ENCODE assay signal across 15 cellular contexts in the genomic region with DNA sequence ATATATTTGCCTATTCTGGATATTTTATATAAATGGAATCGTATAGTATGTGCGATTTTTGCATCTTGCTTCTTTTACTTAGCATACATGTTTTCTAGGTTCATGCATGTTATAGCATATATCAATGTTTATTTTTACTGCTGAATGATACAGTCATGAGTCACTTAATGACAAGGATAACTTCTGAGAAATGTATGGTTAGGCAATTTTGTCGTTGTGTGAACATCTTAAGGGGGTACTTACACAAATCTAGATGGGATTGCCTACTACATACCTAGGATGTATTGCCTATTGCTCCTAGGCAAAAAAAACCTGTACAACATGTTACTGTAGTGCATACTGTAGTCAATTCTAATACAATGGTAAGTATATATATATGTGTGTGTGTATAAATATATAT. TPM values are rescaled to one million over a fixed set of nuclear protein-coding genes. Genes with fewer than 3 reads are reported as not detected.
DNase-seq lines count a peak whose midpoint lies in the region; ATAC-seq, FAIRE-seq and TF ChIP-seq lines count a peak whose summit lies in the region.
"Had no signal": no experiment of that assay in that cellular context is flagged by ENCODE, and none has a peak within 500 bp of the region (broad histone marks: within the 10 kb centered on the region; RNA-seq: fewer than 3 reads in every experiment).

No MANE protein-coding gene starts in this region.

- no TSS peak for BruUV-seq in endothelial cell of umbilical vein (replicated peaks; lab: Mats Ljungman, UMichigan)
- BruUV-seq in OCI-LY7 (replicated peaks; lab: Mats Ljungman, UMichigan): no TSS peak

- H2AFZ ChIP-seq in endothelial cell of umbilical vein (ENCODE audit: low read depth, low read length): no peak overlapping the region
- no peak overlapping the region for H2AFZ ChIP-seq in OCI-LY7 (ENCODE audit: low read length)

- WGBS in psoas muscle, 3 donors: 78 to 84% (median 80%) methylated on average over 3 of the region's 3 CpGs
- 48 to 57% methylated on average over 3 of the region's 3 CpGs for WGBS in lower leg skin, 2 donors

- no peak for FAIRE-seq in endothelial cell of umbilical vein (lab: Jason Lieb, UNC)
- FAIRE-seq: endometrium had no signal

- H3K9me1 ChIP-seq in endothelial cell of umbilical vein (replicated peaks; ENCODE audit: control insufficient read depth, extremely low read depth, insufficient read depth, low read length): no peaks in the 10 kb centered on the region

- H3K27me3 ChIP-seq in endothelial cell of umbilical vein (ENCODE audit: control insufficient read depth in 2 of 2, insufficient read depth in 2 of 2, low read length in 2 of 2) (no peaks in the 10 kb centered on the region), psoas muscle (ENCODE audit: insufficient read depth in 3 of 3, low read length in 2 of 3) (no peaks in the 10 kb centered on the region)
- H3K27me3 ChIP-seq: right atrium auricular region had no signal

- H3K36me3 ChIP-seq in endothelial cell of umbilical vein (ENCODE audit: control insufficient read depth in 2 of 2, extremely low read depth in 1 of 2, insufficient read depth in 2 of 2, low read length in 2 of 2) (no peaks in the 10 kb centered on the region), psoas muscle (ENCODE audit: insufficient read depth in 1 of 2, low read depth in 1 of 2) (no peaks in the 10 kb centered on the region), OCI-LY7 (ENCODE audit: insufficient read depth, low read length) (peaks cover 7% of the 10 kb centered on the region)
- H3K36me3 ChIP-seq: right atrium auricular region had no signal

- H3K4me3 ChIP-seq in endothelial cell of umbilical vein (replicated peaks in 1 of 3; ENCODE audit: insufficient read depth in 1 of 3, low read depth in 1 of 3, low read length in 3 of 3) (no peak overlapping the region), psoas muscle (no peak overlapping the region), lower leg skin (ENCODE audit: low read depth, poor library complexity, severe bottlenecking) (no peak overlapping the region), OCI-LY7 (ENCODE audit: low read depth, low read length, poor library complexity, severe bottlenecking) (no peak overlapping the region)
- H3K4me3 ChIP-seq: right atrium auricular region had no signal

- ATAC-seq in psoas muscle: peak in 3 of 4 donors; percentile 57 to 78 (median 65)
- ATAC-seq: HCT116 had no signal

- H3K4me2 ChIP-seq in endothelial cell of umbilical vein (ENCODE audit: insufficient read depth, low read length) (peak overlapping the region; percentile 10), OCI-LY7 (ENCODE audit: low read length) (no peak overlapping the region)

- no peak for DNase-seq in T-helper 1 cell
- peak; percentile 54 for DNase-seq in NCI-H226
- DNase-seq in endothelial cell of umbilical vein (ENCODE audit: low read depth, low spot score): peak; percentile 39
- no peak for DNase-seq in psoas muscle
- DNase-seq in lower leg skin (ENCODE audit: low spot score in 2 of 2): no peak
- no peak for DNase-seq in effector CD8-positive, alpha-beta T cell (lab: John Stamatoyannopoulos, UW)
- DNase-seq in OCI-LY7 (ENCODE audit: low spot score): no peak
- DNase-seq: NCI-H2107, T-helper 9 cell had no signal

- peaks cover 13% of the 10 kb centered on the region for H4K20me1 ChIP-seq in endothelial cell of umbilical vein (replicated peaks; ENCODE audit: control insufficient read depth, extremely low read depth, insufficient read depth, low read length)
- peaks cover 62% of the 10 kb centered on the region for H4K20me1 ChIP-seq in OCI-LY7 (ENCODE audit: insufficient read depth, low read length)

- H3K36me3 Mint-ChIP-seq in T-helper 1 cell treated with Interleukin-12 subunit alpha and Interleukin-12 subunit beta and Interleukin-4 antibody, amounts not matched to agents 30 μg/mL and 1 μg/mL, for 36 hours (ENCODE audit: low read depth): peaks cover 25% of the 10 kb centered on the region

- H3K4me1 ChIP-seq in endothelial cell of umbilical vein (ENCODE audit: control insufficient read depth, extremely low read depth, insufficient read depth, low read length) (peaks cover 19% of the 10 kb centered on the region), psoas muscle (peaks cover 94% of the 10 kb centered on the region), OCI-LY7 (ENCODE audit: insufficient read depth, low read length, poor library complexity, severe bottlenecking) (peaks cover 22% of the 10 kb centered on the region)

- H3K9me3 ChIP-seq in endothelial cell of umbilical vein (replicated peaks; ENCODE audit: control insufficient read depth, insufficient read depth, low read length) (no peaks in the 10 kb centered on the region), psoas muscle (no peaks in the 10 kb centered on the region), OCI-LY7 (ENCODE audit: low read length) (no peaks in the 10 kb centered on the region)
- H3K9me3 ChIP-seq: right atrium auricular region had no signal

- H3K9me3 Mint-ChIP-seq in T-helper 1 cell treated with Interleukin-12 subunit alpha and Interleukin-12 subunit beta and Interleukin-4 antibody, amounts not matched to agents 30 μg/mL and 1 μg/mL, for 36 hours: no peaks in the 10 kb centered on the region
- H3K9me3 Mint-ChIP-seq: IgD-negative memory B cell had no signal

- CTCF ChIA-PET in endothelial cell of umbilical vein (lab: Charles Lee): interaction anchor here (1.8 to 2.3 kb wide), 2 partner anchors 9 kb away, joined by 6 read pairs; a partner anchor contains a TSS
- CTCF ChIA-PET in OCI-LY7 (lab: Charles Lee; ENCODE audit: unreplicated experiment): no interaction called here

- no peaks in the 10 kb centered on the region for H3K9me2 ChIP-seq in OCI-LY7 (ENCODE audit: insufficient read depth, low read length)

- no peak overlapping the region for H3K27ac Mint-ChIP-seq in T-helper 1 cell treated with Interleukin-12 subunit alpha and Interleukin-12 subunit beta and Interleukin-4 antibody, amounts not matched to agents 30 μg/mL and 1 μg/mL, for 36 hours
- H3K27ac Mint-ChIP-seq: IgD-negative memory B cell had no signal

- peak overlapping the region; percentile 30 for H3K4me3 Mint-ChIP-seq in T-helper 1 cell treated with Interleukin-12 subunit alpha and Interleukin-12 subunit beta and Interleukin-4 antibody, amounts not matched to agents 30 μg/mL and 1 μg/mL, for 36 hours

- no peak overlapping the region for H3K9ac ChIP-seq in endothelial cell of umbilical vein (replicated peaks; ENCODE audit: extremely low read depth, insufficient read depth, low read length)

- H3K27me3 Mint-ChIP-seq in T-helper 1 cell treated with Interleukin-12 subunit alpha and Interleukin-12 subunit beta and Interleukin-4 antibody, amounts not matched to agents 30 μg/mL and 1 μg/mL, for 36 hours (ENCODE audit: low read depth): no peaks in the 10 kb centered on the region
- H3K27me3 Mint-ChIP-seq: IgD-negative memory B cell had no signal

- dilution Hi-C loops in endothelial cell of umbilical vein (cut with MboI; ENCODE audit: extremely low pct_ligation_motif_present, low sequenced_read_pairs): no loop called here

- H3K27ac ChIP-seq in endothelial cell of umbilical vein (ENCODE audit: insufficient read depth, low read depth, low read length): no peak overlapping the region
- H3K27ac ChIP-seq in psoas muscle: no peak overlapping the region
- H3K27ac ChIP-seq in OCI-LY7 (ENCODE audit: low read depth, low read length, poor library complexity, severe bottlenecking): no peak overlapping the region
- H3K27ac ChIP-seq: 22Rv1, right atrium auricular region had no signal

- intact Hi-C loops in endothelial cell of umbilical vein (cut with micrococcal nuclease) (no loop called here), psoas muscle (cut with DNase I) (loop anchor here (10.0 kb wide), 2 partner anchors 46 to 106 kb away; no protein-coding TSS in a partner anchor), lower leg skin (cut with DNase I; ENCODE audit: low total_unique reads) (no loop called here), OCI-LY7 (cut with micrococcal nuclease; ENCODE audit: unreplicated experiment) (loop anchor here (10.0 kb wide), 1 partner anchor 196 kb away; a partner anchor contains a TSS)

- H3K4me1 Mint-ChIP-seq in T-helper 1 cell treated with Interleukin-12 subunit alpha and Interleukin-12 subunit beta and Interleukin-4 antibody, amounts not matched to agents 30 μg/mL and 1 μg/mL, for 36 hours (ENCODE audit: low read depth): peaks cover 66% of the 10 kb centered on the region

- TF ChIP-seq CTCF in endothelial cell of umbilical vein (IDR thresholded peaks at IDR 0.05; ENCODE audit: extremely low read depth in 1 of 2, insufficient read depth in 1 of 2, low read depth in 1 of 2, low read length in 2 of 2): no peak
- TF ChIP-seq CTCF in psoas muscle (IDR thresholded peaks at IDR 0.05): no peak
- TF ChIP-seq CTCF in lower leg skin (IDR thresholded peaks at IDR 0.05): no peak
- no peak for TF ChIP-seq CTCF in OCI-LY7 (conservative IDR thresholded peaks at IDR 0.05; ENCODE audit: low read length)

- H3K79me2 ChIP-seq in endothelial cell of umbilical vein (ENCODE audit: control insufficient read depth, insufficient read depth, low read length) (peaks cover 100% of the 10 kb centered on the region), OCI-LY7 (ENCODE audit: insufficient read depth, low read depth, low read length) (peaks cover 100% of the 10 kb centered on the region)

- TF ChIP-seq POLR2A in endothelial cell of umbilical vein (IDR thresholded peaks at IDR 0.05; ENCODE audit: low read depth, low read length) (no peak), lower leg skin (IDR thresholded peaks at IDR 0.05) (no peak)

- POLR2A ChIA-PET in endothelial cell of umbilical vein (lab: Charles Lee) (no interaction called here), OCI-LY7 (lab: Charles Lee) (no interaction called here)

TF ChIP-seq in endothelial cell of umbilical vein, 7 proteins besides CTCF, POLR2A, EP300 and RAD21 (continues in another document):
- peak; percentile 61 for TF ChIP-seq FOS (IDR thresholded peaks at IDR 0.05; ENCODE audit: borderline replicate concordance, insufficient read depth, low read length)
- no peak for TF ChIP-seq POLR2AphosphoS5 (IDR thresholded peaks at IDR 0.05; ENCODE audit: insufficient read depth, low read depth, low read length)

RNA-seq across cellular contexts. Expression of a gene that starts 8.8 kb away (rescaled TPM):
- total RNA-seq in endothelial cell of umbilical vein: 61.8 and 66.2 TPM in 2 replicates
- polyA plus RNA-seq in endothelial cell of umbilical vein: 13.6 and 20.0 TPM in 2 replicates
- 21.4 and 22.7 TPM in 2 replicates for polyA plus RNA-seq in endothelial cell of umbilical vein (2011; cell fraction: cytosol; rRNA removed)
- polyA plus RNA-seq in endothelial cell of umbilical vein (2011; cell fraction: nucleus; rRNA removed): 72.5 and 115 TPM in 2 replicates
- 49.3 and 60.3 TPM in 2 replicates for polyA plus RNA-seq in endothelial cell of umbilical vein (2012)
- polyA minus RNA-seq in endothelial cell of umbilical vein: 76.4 and 98.7 TPM in 2 replicates
- polyA minus RNA-seq in endothelial cell of umbilical vein (2011; cell fraction: cytosol; rRNA and poly(A)+ RNA removed): 16.7 TPM
- 159 and 212 TPM in 2 replicates for polyA minus RNA-seq in endothelial cell of umbilical vein (2011; cell fraction: nucleus; rRNA and poly(A)+ RNA removed)
- total RNA-seq in psoas muscle: 10 to 100 TPM; 41.4 to 65.6 (median 50.9) TPM
- polyA plus RNA-seq in psoas muscle: 10 to 100 TPM; 27.6 to 49.2 (median 28.9) TPM
- 10 to 100 TPM; 55.8 to 90.8 (median 67.2) TPM for total RNA-seq in lower leg skin
- total RNA-seq in OCI-LY7 (2014; rRNA removed; shearing (Covaris generic)): 43.3 and 65.7 TPM in 2 replicates
- total RNA-seq in OCI-LY7 (2022): 52.8 and 62.8 TPM in 2 replicates

Comparison
In these comparisons a context has a peak if more than half of its experiments do, and no peak if none do; other contexts are left out.
1. DNase-seq: peak in NCI-H226 (single experiment) and endothelial cell of umbilical vein (single experiment); none in T-helper 1 cell (0 of 5), psoas muscle (0 of 2), lower leg skin (0 of 2), effector CD8-positive, alpha-beta T cell (single experiment) and OCI-LY7 (single experiment).
2. intact Hi-C loops: an anchor here in psoas muscle (10.0 kb wide) and OCI-LY7 (10.0 kb wide); none called in endothelial cell of umbilical vein and lower leg skin.